Comparison of ENCODE assay signal across 1 cellular context in the genomic region with DNA sequence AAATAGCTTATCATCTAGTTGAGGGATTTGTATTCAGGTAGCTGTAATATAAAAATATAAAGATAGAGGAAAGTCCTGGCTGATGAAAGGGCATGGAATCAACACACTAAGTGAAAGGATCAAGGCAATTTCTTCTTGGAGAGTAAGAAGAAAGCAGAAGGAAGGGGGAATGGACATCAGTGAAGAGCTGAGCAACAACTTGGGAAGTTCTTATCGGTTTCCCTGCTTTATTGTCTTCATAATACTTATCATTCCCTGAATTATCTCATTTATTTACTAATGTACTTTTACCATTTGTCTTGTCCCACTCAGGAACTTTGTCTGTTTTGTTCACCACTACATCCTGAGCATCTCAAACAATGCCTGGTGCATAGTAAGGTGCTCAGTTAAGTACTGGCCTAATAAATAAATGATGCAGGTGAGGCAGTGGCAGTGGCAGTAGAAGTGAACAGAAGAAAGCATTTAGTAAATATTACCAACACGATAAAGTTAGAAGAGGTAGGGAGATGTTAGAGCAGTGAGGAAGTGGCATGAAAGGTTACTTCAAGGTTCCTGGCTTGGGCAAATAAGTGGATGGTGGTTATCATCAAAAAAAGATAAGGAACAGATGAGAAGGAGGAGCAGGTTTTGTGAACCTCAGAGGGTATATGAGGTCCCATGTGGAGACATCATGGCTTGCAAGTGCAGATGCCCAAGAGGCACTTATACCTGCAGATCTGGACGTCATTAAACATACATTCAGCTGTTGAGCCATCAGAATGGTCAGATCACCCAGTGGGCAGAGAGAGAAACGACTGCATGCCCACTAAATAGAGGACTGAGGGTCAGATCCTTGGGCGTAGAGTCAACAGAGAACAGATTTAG.
TF ChIP-seq lines count a peak whose summit lies in the region.

No MANE protein-coding gene starts in this region.

TF ChIP-seq in GM23338, 12 proteins besides CTCF, POLR2A, EP300 and RAD21 (continued from another document):
- TF ChIP-seq, protein P1, sequence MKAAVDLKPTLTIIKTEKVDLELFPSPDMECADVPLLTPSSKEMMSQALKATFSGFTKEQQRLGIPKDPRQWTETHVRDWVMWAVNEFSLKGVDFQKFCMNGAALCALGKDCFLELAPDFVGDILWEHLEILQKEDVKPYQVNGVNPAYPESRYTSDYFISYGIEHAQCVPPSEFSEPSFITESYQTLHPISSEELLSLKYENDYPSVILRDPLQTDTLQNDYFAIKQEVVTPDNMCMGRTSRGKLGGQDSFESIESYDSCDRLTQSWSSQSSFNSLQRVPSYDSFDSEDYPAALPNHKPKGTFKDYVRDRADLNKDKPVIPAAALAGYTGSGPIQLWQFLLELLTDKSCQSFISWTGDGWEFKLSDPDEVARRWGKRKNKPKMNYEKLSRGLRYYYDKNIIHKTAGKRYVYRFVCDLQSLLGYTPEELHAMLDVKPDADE (IDR thresholded peaks at IDR 0.05), result no peak
- TF ChIP-seq, protein P2, sequence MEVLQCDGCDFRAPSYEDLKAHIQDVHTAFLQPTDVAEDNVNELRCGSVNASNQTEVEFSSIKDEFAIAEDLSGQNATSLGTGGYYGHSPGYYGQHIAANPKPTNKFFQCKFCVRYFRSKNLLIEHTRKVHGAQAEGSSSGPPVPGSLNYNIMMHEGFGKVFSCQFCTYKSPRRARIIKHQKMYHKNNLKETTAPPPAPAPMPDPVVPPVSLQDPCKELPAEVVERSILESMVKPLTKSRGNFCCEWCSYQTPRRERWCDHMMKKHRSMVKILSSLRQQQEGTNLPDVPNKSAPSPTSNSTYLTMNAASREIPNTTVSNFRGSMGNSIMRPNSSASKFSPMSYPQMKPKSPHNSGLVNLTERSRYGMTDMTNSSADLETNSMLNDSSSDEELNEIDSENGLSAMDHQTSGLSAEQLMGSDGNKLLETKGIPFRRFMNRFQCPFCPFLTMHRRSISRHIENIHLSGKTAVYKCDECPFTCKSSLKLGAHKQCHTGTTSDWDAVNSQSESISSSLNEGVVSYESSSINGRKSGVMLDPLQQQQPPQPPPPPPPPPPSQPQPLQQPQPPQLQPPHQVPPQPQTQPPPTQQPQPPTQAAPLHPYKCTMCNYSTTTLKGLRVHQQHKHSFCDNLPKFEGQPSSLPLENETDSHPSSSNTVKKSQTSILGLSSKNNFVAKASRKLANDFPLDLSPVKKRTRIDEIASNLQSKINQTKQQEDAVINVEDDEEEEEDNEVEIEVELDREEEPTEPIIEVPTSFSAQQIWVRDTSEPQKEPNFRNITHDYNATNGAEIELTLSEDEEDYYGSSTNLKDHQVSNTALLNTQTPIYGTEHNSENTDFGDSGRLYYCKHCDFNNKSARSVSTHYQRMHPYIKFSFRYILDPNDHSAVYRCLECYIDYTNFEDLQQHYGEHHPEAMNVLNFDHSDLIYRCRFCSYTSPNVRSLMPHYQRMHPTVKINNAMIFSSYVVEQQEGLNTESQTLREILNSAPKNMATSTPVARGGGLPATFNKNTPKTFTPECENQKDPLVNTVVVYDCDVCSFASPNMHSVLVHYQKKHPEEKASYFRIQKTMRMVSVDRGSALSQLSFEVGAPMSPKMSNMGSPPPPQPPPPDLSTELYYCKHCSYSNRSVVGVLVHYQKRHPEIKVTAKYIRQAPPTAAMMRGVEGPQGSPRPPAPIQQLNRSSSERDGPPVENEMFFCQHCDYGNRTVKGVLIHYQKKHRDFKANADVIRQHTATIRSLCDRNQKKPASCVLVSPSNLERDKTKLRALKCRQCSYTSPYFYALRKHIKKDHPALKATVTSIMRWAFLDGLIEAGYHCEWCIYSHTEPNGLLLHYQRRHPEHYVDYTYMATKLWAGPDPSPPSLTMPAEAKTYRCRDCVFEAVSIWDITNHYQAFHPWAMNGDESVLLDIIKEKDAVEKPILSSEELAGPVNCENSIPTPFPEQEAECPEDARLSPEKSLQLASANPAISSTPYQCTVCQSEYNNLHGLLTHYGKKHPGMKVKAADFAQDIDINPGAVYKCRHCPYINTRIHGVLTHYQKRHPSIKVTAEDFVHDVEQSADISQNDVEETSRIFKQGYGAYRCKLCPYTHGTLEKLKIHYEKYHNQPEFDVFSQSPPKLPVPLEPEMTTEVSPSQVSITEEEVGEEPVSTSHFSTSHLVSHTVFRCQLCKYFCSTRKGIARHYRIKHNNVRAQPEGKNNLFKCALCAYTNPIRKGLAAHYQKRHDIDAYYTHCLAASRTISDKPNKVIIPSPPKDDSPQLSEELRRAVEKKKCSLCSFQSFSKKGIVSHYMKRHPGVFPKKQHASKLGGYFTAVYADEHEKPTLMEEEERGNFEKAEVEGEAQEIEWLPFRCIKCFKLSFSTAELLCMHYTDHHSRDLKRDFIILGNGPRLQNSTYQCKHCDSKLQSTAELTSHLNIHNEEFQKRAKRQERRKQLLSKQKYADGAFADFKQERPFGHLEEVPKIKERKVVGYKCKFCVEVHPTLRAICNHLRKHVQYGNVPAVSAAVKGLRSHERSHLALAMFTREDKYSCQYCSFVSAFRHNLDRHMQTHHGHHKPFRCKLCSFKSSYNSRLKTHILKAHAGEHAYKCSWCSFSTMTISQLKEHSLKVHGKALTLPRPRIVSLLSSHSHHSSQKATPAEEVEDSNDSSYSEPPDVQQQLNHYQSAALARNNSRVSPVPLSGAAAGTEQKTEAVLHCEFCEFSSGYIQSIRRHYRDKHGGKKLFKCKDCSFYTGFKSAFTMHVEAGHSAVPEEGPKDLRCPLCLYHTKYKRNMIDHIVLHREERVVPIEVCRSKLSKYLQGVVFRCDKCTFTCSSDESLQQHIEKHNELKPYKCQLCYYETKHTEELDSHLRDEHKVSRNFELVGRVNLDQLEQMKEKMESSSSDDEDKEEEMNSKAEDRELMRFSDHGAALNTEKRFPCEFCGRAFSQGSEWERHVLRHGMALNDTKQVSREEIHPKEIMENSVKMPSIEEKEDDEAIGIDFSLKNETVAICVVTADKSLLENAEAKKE (CRISPR knock-in tag; IDR thresholded peaks at IDR 0.05), result no peak
- no peak for TF ChIP-seq EZH2 (IDR thresholded peaks at IDR 0.05; ENCODE audit: low read depth, unreplicated experiment)
